1 cellular context compared by ENCODE assay signal in the genomic region with DNA sequence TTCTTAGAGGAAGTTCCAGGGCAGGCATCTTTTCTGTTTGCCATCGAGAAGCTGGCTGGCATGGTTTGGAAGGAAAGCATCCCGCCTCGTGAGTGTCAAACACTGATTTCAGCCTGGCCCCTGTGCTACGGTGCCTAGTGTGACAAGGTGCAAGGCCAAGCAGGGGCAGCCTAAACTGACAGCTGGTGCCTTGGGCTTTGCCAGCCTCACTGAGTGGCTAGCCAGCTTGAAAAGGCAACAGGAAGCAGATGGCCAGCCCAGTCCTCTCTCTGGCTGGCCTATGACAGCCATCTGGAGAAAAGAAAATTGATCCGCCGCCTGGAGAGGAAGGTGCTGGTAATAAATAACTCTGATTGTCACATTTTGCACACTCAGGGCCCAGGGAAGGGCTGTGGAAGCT.
TF ChIP-seq lines count a peak whose summit lies in the region.

No MANE protein-coding gene starts in this region.

TF ChIP-seq in GM23338, 12 proteins besides CTCF, POLR2A, EP300 and RAD21 (continued from another document):
- TF ChIP-seq EZH2 (IDR thresholded peaks at IDR 0.05; ENCODE audit: low read depth, unreplicated experiment) (no peak), CREB1 (CRISPR knock-in tag; IDR thresholded peaks at IDR 0.05; ENCODE audit: low read depth) (no peak), STAT1 (IDR thresholded peaks at IDR 0.05; ENCODE audit: unreplicated experiment) (no peak), ZNF114 (CRISPR knock-in tag; IDR thresholded peaks at IDR 0.05) (no peak)
- TF ChIP-seq, protein P1, sequence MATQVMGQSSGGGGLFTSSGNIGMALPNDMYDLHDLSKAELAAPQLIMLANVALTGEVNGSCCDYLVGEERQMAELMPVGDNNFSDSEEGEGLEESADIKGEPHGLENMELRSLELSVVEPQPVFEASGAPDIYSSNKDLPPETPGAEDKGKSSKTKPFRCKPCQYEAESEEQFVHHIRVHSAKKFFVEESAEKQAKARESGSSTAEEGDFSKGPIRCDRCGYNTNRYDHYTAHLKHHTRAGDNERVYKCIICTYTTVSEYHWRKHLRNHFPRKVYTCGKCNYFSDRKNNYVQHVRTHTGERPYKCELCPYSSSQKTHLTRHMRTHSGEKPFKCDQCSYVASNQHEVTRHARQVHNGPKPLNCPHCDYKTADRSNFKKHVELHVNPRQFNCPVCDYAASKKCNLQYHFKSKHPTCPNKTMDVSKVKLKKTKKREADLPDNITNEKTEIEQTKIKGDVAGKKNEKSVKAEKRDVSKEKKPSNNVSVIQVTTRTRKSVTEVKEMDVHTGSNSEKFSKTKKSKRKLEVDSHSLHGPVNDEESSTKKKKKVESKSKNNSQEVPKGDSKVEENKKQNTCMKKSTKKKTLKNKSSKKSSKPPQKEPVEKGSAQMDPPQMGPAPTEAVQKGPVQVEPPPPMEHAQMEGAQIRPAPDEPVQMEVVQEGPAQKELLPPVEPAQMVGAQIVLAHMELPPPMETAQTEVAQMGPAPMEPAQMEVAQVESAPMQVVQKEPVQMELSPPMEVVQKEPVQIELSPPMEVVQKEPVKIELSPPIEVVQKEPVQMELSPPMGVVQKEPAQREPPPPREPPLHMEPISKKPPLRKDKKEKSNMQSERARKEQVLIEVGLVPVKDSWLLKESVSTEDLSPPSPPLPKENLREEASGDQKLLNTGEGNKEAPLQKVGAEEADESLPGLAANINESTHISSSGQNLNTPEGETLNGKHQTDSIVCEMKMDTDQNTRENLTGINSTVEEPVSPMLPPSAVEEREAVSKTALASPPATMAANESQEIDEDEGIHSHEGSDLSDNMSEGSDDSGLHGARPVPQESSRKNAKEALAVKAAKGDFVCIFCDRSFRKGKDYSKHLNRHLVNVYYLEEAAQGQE (IDR thresholded peaks at IDR 0.05; ENCODE audit: unreplicated experiment): no peak
- TF ChIP-seq, protein P2, sequence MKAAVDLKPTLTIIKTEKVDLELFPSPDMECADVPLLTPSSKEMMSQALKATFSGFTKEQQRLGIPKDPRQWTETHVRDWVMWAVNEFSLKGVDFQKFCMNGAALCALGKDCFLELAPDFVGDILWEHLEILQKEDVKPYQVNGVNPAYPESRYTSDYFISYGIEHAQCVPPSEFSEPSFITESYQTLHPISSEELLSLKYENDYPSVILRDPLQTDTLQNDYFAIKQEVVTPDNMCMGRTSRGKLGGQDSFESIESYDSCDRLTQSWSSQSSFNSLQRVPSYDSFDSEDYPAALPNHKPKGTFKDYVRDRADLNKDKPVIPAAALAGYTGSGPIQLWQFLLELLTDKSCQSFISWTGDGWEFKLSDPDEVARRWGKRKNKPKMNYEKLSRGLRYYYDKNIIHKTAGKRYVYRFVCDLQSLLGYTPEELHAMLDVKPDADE (IDR thresholded peaks at IDR 0.05): no peak
